Comparison of ENCODE assay signal across 1 cellular context in the genomic region with DNA sequence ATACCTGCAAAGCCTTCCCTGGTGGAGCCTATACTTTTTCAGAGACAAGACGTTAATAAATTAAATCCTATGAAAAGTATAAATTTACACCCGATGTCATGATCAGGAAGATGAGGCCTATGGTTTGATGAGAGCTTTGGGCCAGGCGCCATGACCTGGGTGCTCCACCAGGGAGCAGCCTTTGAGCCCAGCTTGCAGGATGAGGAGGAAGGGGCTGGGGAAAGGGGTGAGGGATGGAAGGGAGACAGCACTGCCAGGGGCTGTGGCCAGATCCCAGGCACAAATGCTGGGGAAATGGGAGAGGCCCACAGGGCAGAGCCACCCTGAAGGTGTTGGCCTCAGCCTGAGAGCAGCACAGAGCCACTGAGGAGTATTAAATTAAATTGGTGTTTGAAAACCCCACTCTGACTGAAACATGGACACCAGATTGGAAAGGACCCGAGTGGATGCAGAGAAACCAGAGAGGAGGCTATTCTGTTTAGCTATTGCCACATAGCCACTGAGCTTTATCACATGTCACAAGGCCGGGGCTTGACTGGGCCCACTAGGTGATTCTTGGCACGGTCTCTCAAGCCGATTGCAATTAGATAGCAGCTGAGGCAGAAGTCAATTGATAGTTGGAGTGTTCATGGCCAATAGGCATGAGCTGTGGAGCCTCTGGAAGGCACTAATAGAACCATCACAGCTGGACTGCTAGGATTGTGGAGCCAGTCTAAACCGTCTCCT.
A peak's percentile ranks its signal among the peaks of the same experiment; 100 is the strongest.
TF ChIP-seq lines count a peak whose summit lies in the region.

No MANE protein-coding gene starts in this region.

TF ChIP-seq in HepG2, 621 proteins besides CTCF, POLR2A, EP300 and RAD21 (continued from another document):
- TF ChIP-seq THRA (CRISPR knock-in tag; IDR thresholded peaks at IDR 0.05; ENCODE audit: borderline replicate concordance) (no peak), TOPORS (CRISPR knock-in tag; IDR thresholded peaks at IDR 0.05) (no peak), GABPB1 (CRISPR knock-in tag; IDR thresholded peaks at IDR 0.05) (no peak), E2F1 (CRISPR knock-in tag; IDR thresholded peaks at IDR 0.05) (0 out of 2 replicates have a peak, but pooled peaks have one; percentile 15), ATF4 (CRISPR knock-in tag; IDR thresholded peaks at IDR 0.05) (no peak), SRSF4 (IDR thresholded peaks at IDR 0.05; ENCODE audit: low read depth, low read length, poor library complexity, severe bottlenecking) (no peak), ZNF138 (CRISPR knock-in tag; IDR thresholded peaks at IDR 0.05; ENCODE audit: low read depth) (no peak), SATB2 (CRISPR knock-in tag; IDR thresholded peaks at IDR 0.05) (no peak), ZNF607 (CRISPR knock-in tag; IDR thresholded peaks at IDR 0.05; ENCODE audit: borderline replicate concordance) (no peak), FOXA1 (IDR thresholded peaks at IDR 0.05) (no peak), FOXA1 (CRISPR knock-in tag; IDR thresholded peaks at IDR 0.05) (no peak), JUND (CRISPR knock-in tag; IDR thresholded peaks at IDR 0.05) (0 out of 2 replicates have a peak, but pooled peaks have one; percentile 12), SYNCRIP (IDR thresholded peaks at IDR 0.05; ENCODE audit: insufficient read depth, low read depth, low read length) (no peak), PHB2 (IDR thresholded peaks at IDR 0.05; ENCODE audit: partially characterized antibody) (no peak), SMAD9 (CRISPR knock-in tag; IDR thresholded peaks at IDR 0.05) (no peak), GFI1 (CRISPR knock-in tag; IDR thresholded peaks at IDR 0.05; ENCODE audit: borderline replicate concordance) (no peak), SNRNP70 (IDR thresholded peaks at IDR 0.05; ENCODE audit: low read depth, low read length) (no peak), POLR2AphosphoS2 (IDR thresholded peaks at IDR 0.05; ENCODE audit: low read depth, low read length) (no peak), RFXAP (CRISPR knock-in tag; IDR thresholded peaks at IDR 0.05; ENCODE audit: borderline replicate concordance) (no peak), CEBPB (IDR thresholded peaks at IDR 0.05; ENCODE audit: borderline replicate concordance, low read depth, low read length) (peak; percentile 92), TBX3 (IDR thresholded peaks at IDR 0.05; ENCODE audit: borderline replicate concordance) (no peak), NFE2L1 (CRISPR knock-in tag; IDR thresholded peaks at IDR 0.05; ENCODE audit: borderline replicate concordance) (no peak), CEBPG (CRISPR knock-in tag; IDR thresholded peaks at IDR 0.05) (peak; percentile 49; the same call in 1 of the 2 replicates), ZNF713 (CRISPR knock-in tag; IDR thresholded peaks at IDR 0.05) (no peak), ZNF644 (CRISPR knock-in tag; IDR thresholded peaks at IDR 0.05; ENCODE audit: low read depth) (0 out of 2 replicates have a peak, but pooled peaks have one; percentile 11), NFATC3 (CRISPR knock-in tag; IDR thresholded peaks at IDR 0.05) (no peak), XRCC5 (optimal IDR thresholded peaks at IDR 0.05; ENCODE audit: low read length) (peak; percentile 22), SMAD1 (CRISPR knock-in tag; IDR thresholded peaks at IDR 0.05; ENCODE audit: borderline replicate concordance, low read depth) (no peak), LRRFIP1 (CRISPR knock-in tag; conservative IDR thresholded peaks at IDR 0.05) (no peak), NCOA5 (CRISPR knock-in tag; IDR thresholded peaks at IDR 0.05) (no peak), ZNF781 (CRISPR knock-in tag; IDR thresholded peaks at IDR 0.05; ENCODE audit: borderline replicate concordance, not compliant biosample characterization) (no peak), GATAD1 (CRISPR knock-in tag; IDR thresholded peaks at IDR 0.05) (no peak), ZNF367 (CRISPR knock-in tag; IDR thresholded peaks at IDR 0.05; ENCODE audit: borderline replicate concordance) (no peak), DDIT3 (CRISPR knock-in tag; IDR thresholded peaks at IDR 0.05) (no peak), ZNF263 (CRISPR knock-in tag; IDR thresholded peaks at IDR 0.05) (peak; percentile 66), ZNF747 (CRISPR knock-in tag; IDR thresholded peaks at IDR 0.05; ENCODE audit: borderline replicate concordance) (no peak), NFIB (CRISPR knock-in tag; IDR thresholded peaks at IDR 0.05; ENCODE audit: borderline replicate concordance) (no peak), ZNF253 (CRISPR knock-in tag; IDR thresholded peaks at IDR 0.05; ENCODE audit: borderline replicate concordance) (no peak), ISL2 (CRISPR knock-in tag; IDR thresholded peaks at IDR 0.05) (no peak), SP2 (CRISPR knock-in tag; IDR thresholded peaks at IDR 0.05) (peak; percentile 25; the same call in 1 of the 2 replicates), SP4 (CRISPR knock-in tag; IDR thresholded peaks at IDR 0.05) (no peak), FLYWCH1 (CRISPR knock-in tag; IDR thresholded peaks at IDR 0.05) (no peak)
- TF ChIP-seq, protein P1, sequence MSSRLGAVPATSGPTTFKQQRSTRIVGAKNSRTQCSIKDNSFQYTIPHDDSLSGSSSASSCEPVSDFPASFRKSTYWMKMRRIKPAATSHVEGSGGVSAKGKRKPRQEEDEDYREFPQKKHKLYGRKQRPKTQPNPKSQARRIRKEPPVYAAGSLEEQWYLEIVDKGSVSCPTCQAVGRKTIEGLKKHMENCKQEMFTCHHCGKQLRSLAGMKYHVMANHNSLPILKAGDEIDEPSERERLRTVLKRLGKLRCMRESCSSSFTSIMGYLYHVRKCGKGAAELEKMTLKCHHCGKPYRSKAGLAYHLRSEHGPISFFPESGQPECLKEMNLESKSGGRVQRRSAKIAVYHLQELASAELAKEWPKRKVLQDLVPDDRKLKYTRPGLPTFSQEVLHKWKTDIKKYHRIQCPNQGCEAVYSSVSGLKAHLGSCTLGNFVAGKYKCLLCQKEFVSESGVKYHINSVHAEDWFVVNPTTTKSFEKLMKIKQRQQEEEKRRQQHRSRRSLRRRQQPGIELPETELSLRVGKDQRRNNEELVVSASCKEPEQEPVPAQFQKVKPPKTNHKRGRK (CRISPR knock-in tag; IDR thresholded peaks at IDR 0.05): no peak
- TF ChIP-seq, protein P2, sequence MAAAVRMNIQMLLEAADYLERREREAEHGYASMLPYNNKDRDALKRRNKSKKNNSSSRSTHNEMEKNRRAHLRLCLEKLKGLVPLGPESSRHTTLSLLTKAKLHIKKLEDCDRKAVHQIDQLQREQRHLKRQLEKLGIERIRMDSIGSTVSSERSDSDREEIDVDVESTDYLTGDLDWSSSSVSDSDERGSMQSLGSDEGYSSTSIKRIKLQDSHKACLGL (CRISPR knock-in tag; IDR thresholded peaks at IDR 0.05): no peak
- TF ChIP-seq, protein P3, sequence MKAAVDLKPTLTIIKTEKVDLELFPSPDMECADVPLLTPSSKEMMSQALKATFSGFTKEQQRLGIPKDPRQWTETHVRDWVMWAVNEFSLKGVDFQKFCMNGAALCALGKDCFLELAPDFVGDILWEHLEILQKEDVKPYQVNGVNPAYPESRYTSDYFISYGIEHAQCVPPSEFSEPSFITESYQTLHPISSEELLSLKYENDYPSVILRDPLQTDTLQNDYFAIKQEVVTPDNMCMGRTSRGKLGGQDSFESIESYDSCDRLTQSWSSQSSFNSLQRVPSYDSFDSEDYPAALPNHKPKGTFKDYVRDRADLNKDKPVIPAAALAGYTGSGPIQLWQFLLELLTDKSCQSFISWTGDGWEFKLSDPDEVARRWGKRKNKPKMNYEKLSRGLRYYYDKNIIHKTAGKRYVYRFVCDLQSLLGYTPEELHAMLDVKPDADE (CRISPR knock-in tag; IDR thresholded peaks at IDR 0.05): no peak
- TF ChIP-seq, protein P4, sequence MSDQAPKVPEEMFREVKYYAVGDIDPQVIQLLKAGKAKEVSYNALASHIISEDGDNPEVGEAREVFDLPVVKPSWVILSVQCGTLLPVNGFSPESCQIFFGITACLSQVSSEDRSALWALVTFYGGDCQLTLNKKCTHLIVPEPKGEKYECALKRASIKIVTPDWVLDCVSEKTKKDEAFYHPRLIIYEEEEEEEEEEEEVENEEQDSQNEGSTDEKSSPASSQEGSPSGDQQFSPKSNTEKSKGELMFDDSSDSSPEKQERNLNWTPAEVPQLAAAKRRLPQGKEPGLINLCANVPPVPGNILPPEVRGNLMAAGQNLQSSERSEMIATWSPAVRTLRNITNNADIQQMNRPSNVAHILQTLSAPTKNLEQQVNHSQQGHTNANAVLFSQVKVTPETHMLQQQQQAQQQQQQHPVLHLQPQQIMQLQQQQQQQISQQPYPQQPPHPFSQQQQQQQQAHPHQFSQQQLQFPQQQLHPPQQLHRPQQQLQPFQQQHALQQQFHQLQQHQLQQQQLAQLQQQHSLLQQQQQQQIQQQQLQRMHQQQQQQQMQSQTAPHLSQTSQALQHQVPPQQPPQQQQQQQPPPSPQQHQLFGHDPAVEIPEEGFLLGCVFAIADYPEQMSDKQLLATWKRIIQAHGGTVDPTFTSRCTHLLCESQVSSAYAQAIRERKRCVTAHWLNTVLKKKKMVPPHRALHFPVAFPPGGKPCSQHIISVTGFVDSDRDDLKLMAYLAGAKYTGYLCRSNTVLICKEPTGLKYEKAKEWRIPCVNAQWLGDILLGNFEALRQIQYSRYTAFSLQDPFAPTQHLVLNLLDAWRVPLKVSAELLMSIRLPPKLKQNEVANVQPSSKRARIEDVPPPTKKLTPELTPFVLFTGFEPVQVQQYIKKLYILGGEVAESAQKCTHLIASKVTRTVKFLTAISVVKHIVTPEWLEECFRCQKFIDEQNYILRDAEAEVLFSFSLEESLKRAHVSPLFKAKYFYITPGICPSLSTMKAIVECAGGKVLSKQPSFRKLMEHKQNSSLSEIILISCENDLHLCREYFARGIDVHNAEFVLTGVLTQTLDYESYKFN (CRISPR knock-in tag; conservative IDR thresholded peaks at IDR 0.05): no peak
- TF ChIP-seq, protein P5, sequence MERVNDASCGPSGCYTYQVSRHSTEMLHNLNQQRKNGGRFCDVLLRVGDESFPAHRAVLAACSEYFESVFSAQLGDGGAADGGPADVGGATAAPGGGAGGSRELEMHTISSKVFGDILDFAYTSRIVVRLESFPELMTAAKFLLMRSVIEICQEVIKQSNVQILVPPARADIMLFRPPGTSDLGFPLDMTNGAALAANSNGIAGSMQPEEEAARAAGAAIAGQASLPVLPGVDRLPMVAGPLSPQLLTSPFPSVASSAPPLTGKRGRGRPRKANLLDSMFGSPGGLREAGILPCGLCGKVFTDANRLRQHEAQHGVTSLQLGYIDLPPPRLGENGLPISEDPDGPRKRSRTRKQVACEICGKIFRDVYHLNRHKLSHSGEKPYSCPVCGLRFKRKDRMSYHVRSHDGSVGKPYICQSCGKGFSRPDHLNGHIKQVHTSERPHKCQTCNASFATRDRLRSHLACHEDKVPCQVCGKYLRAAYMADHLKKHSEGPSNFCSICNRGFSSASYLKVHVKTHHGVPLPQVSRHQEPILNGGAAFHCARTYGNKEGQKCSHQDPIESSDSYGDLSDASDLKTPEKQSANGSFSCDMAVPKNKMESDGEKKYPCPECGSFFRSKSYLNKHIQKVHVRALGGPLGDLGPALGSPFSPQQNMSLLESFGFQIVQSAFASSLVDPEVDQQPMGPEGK (CRISPR knock-in tag; IDR thresholded peaks at IDR 0.05): 0 out of 2 replicates have a peak, but pooled peaks have one; percentile 18
